30 cellular contexts compared by ENCODE assay signal in genomic region chr10:86117051-86117450, GRCh38.
"Had no signal": no experiment of that assay in that cellular context is flagged by ENCODE, and none has a peak within 500 bp of the region (broad histone marks: within the 10 kb centered on the region; RNA-seq: fewer than 3 reads in every experiment).

No MANE protein-coding gene starts in this region.

- H3K4me2 ChIP-seq: hepatocyte had no signal

- H3K9me3 Mint-ChIP-seq: dendritic cell treated with granulocyte-macrophage colony-stimulating factor and Interleukin-4, amounts not matched to agents 40 ng/mL and 50 ng/mL, for 4 days; mesothelial cell of epicardium; naive B cell; natural killer cell treated with Interleukin-12 subunit alpha and Interleukin-12 subunit beta and Interleukin-15 and Interleukin-18, amount 100 ng/mL, for 72 hours; neural crest cell; stimulated activated memory B cell treated with anti-CD40 and anti-IgM and Interleukin-4, amounts not matched to agents 10 μg/mL and 1 μg/mL and 100 μg/mL, for 72 hours had no signal

- H3K27me3 ChIP-seq: colonic mucosa, foreskin keratinocyte, left lung, sigmoid colon, testis, tibial artery, upper lobe of right lung, vagina had no signal

- FAIRE-seq: endothelial cell of umbilical vein, islet of Langerhans had no signal

- ATAC-seq: foreskin keratinocyte; gastroesophageal sphincter; heart left ventricle; left cardiac atrium; left lung; mucosa of descending colon; natural killer cell treated with Interleukin-12 subunit alpha and Interleukin-12 subunit beta and Interleukin-15 and Interleukin-18, amount 100 ng/mL, for 72 hours; stimulated activated memory B cell treated with anti-CD40 and anti-IgM and Interleukin-4, amounts not matched to agents 10 μg/mL and 1 μg/mL and 100 μg/mL, for 72 hours; stimulated activated naive CD8-positive, alpha-beta T cell treated with anti-CD3 and anti-CD28 coated beads, Interleukin-15, Interleukin-2, amounts not matched to agents 100 U/mL and 50 U/mL, for 24 hours; upper lobe of right lung had no signal

- DNase-seq: colonic mucosa; effector CD8-positive, alpha-beta T cell; foreskin keratinocyte; heart left ventricle; left cardiac atrium; left lung; mesenchymal stem cell; mucosa of descending colon; naive B cell; sigmoid colon; stimulated activated CD4-positive, alpha-beta T cell treated with anti-CD3 and anti-CD28 coated beads, Interleukin-4, amount 100 ng/mL, for 4 hours; stimulated activated naive CD8-positive, alpha-beta T cell treated with anti-CD3 and anti-CD28 coated beads, Interleukin-15, Interleukin-2, amounts not matched to agents 100 U/mL and 50 U/mL, for 24 hours; substantia nigra; testis; upper lobe of right lung had no signal

- H3K27ac Mint-ChIP-seq: dendritic cell treated with granulocyte-macrophage colony-stimulating factor and Interleukin-4, amounts not matched to agents 40 ng/mL and 50 ng/mL, for 4 days; mesothelial cell of epicardium; naive B cell; natural killer cell treated with Interleukin-12 subunit alpha and Interleukin-12 subunit beta and Interleukin-15 and Interleukin-18, amount 100 ng/mL, for 72 hours; progenitor cell of endocrine pancreas; stimulated activated memory B cell treated with anti-CD40 and anti-IgM and Interleukin-4, amounts not matched to agents 10 μg/mL and 1 μg/mL and 100 μg/mL, for 72 hours had no signal

- H3K27me3 Mint-ChIP-seq: dendritic cell treated with granulocyte-macrophage colony-stimulating factor and Interleukin-4, amounts not matched to agents 40 ng/mL and 50 ng/mL, for 4 days; stimulated activated memory B cell treated with anti-CD40 and anti-IgM and Interleukin-4, amounts not matched to agents 10 μg/mL and 1 μg/mL and 100 μg/mL, for 72 hours had no signal

- H3K36me3 Mint-ChIP-seq: mesothelial cell of epicardium; naive B cell; natural killer cell treated with Interleukin-12 subunit alpha and Interleukin-12 subunit beta and Interleukin-15 and Interleukin-18, amount 100 ng/mL, for 72 hours; stimulated activated memory B cell treated with anti-CD40 and anti-IgM and Interleukin-4, amounts not matched to agents 10 μg/mL and 1 μg/mL and 100 μg/mL, for 72 hours had no signal

- H3K27ac ChIP-seq: colonic mucosa, esophagus muscularis mucosa, foreskin keratinocyte, gastroesophageal sphincter, heart left ventricle, hepatocyte, left lung, parathyroid adenoma, sigmoid colon, spleen, testis, tibial artery, upper lobe of right lung, vagina had no signal

- H3K4me3 ChIP-seq: colonic mucosa, esophagus muscularis mucosa, gastroesophageal sphincter, heart left ventricle, hepatocyte, left lung, mucosa of descending colon, sigmoid colon, spleen, testis, tibial artery, upper lobe of right lung, vagina had no signal

- H3K36me3 ChIP-seq: colonic mucosa, esophagus muscularis mucosa, gastroesophageal sphincter, heart left ventricle, left lung, sigmoid colon, spleen, tibial artery, upper lobe of right lung, vagina had no signal

- H3K9me3 ChIP-seq: colonic mucosa, esophagus muscularis mucosa, gastroesophageal sphincter, heart left ventricle, left lung, mucosa of descending colon, sigmoid colon, spleen, testis, tibial artery, upper lobe of right lung, vagina had no signal

- H3K4me3 Mint-ChIP-seq: dendritic cell treated with granulocyte-macrophage colony-stimulating factor and Interleukin-4, amounts not matched to agents 40 ng/mL and 50 ng/mL, for 4 days; mesothelial cell of epicardium; naive B cell; natural killer cell treated with Interleukin-12 subunit alpha and Interleukin-12 subunit beta and Interleukin-15 and Interleukin-18, amount 100 ng/mL, for 72 hours; neural crest cell; stimulated activated memory B cell treated with anti-CD40 and anti-IgM and Interleukin-4, amounts not matched to agents 10 μg/mL and 1 μg/mL and 100 μg/mL, for 72 hours had no signal

- H2AFZ ChIP-seq: hepatocyte, parathyroid adenoma had no signal

- H3K9ac ChIP-seq: parathyroid adenoma had no signal

- H3K4me1 ChIP-seq: colonic mucosa, esophagus muscularis mucosa, foreskin keratinocyte, gastroesophageal sphincter, heart left ventricle, left lung, parathyroid adenoma, sigmoid colon, spleen, testis, tibial artery, upper lobe of right lung, vagina had no signal

- H3K4me1 Mint-ChIP-seq: mesothelial cell of epicardium; naive B cell; neural crest cell; stimulated activated memory B cell treated with anti-CD40 and anti-IgM and Interleukin-4, amounts not matched to agents 10 μg/mL and 1 μg/mL and 100 μg/mL, for 72 hours had no signal
